In genomic region chr2:128791120-128791982, GRCh38 we compare ENCODE assay signal across 27 cellular contexts.
DNase-seq lines count a peak whose midpoint lies in the region; ATAC-seq and TF ChIP-seq lines count a peak whose summit lies in the region.
"Had no signal": no experiment of that assay in that cellular context is flagged by ENCODE, and none has a peak within 500 bp of the region (broad histone marks: within the 10 kb centered on the region; RNA-seq: fewer than 3 reads in every experiment).

No MANE protein-coding gene starts in this region.

- H3K27ac ChIP-seq in right cardiac atrium (ENCODE audit: low read length) = no peak overlapping the region
- H3K27ac ChIP-seq: adrenal gland, pancreas, SJSA1, stomach had no signal

- 79% methylated on average over 24 of the region's 24 CpGs for WGBS in right cardiac atrium

- H3K9me3 Mint-ChIP-seq in neural crest cell = peaks cover 4% of the 10 kb centered on the region
- peaks cover 31% of the 10 kb centered on the region for H3K9me3 Mint-ChIP-seq in HFFc6
- peaks cover 9% of the 10 kb centered on the region for H3K9me3 Mint-ChIP-seq in natural killer cell treated with Interleukin-12 subunit alpha and Interleukin-12 subunit beta and Interleukin-15 and Interleukin-18, amount 100 ng/mL, for 72 hours

- no peak overlapping the region for H3K4me3 ChIP-seq in right cardiac atrium (ENCODE audit: low read length)
- H3K4me3 ChIP-seq: adrenal gland, pancreas, SJSA1, stomach had no signal

- H3K36me3 Mint-ChIP-seq in neural crest cell (ENCODE audit: low read depth) (no peaks in the 10 kb centered on the region), HFFc6 (ENCODE audit: low read depth) (0 out of 2 replicates have a peak, but pooled peaks cover 8% of the 10 kb centered on the region)
- no peaks in the 10 kb centered on the region for H3K36me3 Mint-ChIP-seq in natural killer cell treated with Interleukin-12 subunit alpha and Interleukin-12 subunit beta and Interleukin-15 and Interleukin-18, amount 100 ng/mL, for 72 hours
- H3K36me3 Mint-ChIP-seq: memory B cell had no signal

- H3K27me3 Mint-ChIP-seq in neural crest cell (ENCODE audit: low read depth) = no peaks in the 10 kb centered on the region
- peaks cover 8% of the 10 kb centered on the region for H3K27me3 Mint-ChIP-seq in HFFc6 (ENCODE audit: insufficient read depth)
- H3K27me3 Mint-ChIP-seq in natural killer cell treated with Interleukin-12 subunit alpha and Interleukin-12 subunit beta and Interleukin-15 and Interleukin-18, amount 100 ng/mL, for 72 hours = peaks cover 0 to 6% of the 10 kb centered on the region in 2 donors
- H3K27me3 Mint-ChIP-seq: dendritic cell treated with granulocyte-macrophage colony-stimulating factor and Interleukin-4, amounts not matched to agents 40 ng/mL and 50 ng/mL, for 4 days had no signal

- H3K9me3 ChIP-seq in right cardiac atrium (ENCODE audit: control insufficient read depth, low read length) = no peaks in the 10 kb centered on the region
- H3K9me3 ChIP-seq: adrenal gland, BE2C, pancreas, SJSA1, stomach had no signal

- no peaks in the 10 kb centered on the region for H3K4me1 ChIP-seq in right cardiac atrium (ENCODE audit: control insufficient read depth, insufficient read depth, low read length)
- H3K4me1 ChIP-seq: adrenal gland, BE2C, pancreas, SJSA1 had no signal

- H3K27ac Mint-ChIP-seq in neural crest cell (ENCODE audit: unreplicated experiment) = peak overlapping the region; percentile 90
- no peak overlapping the region for H3K27ac Mint-ChIP-seq in HFFc6
- no peak overlapping the region for H3K27ac Mint-ChIP-seq in natural killer cell treated with Interleukin-12 subunit alpha and Interleukin-12 subunit beta and Interleukin-15 and Interleukin-18, amount 100 ng/mL, for 72 hours
- H3K27ac Mint-ChIP-seq: activated T-cell treated with anti-CD3 and anti-CD28 coated beads, Interleukin-2, amount 50 U/mL, for 72 hours; dendritic cell treated with granulocyte-macrophage colony-stimulating factor and Interleukin-4, amounts not matched to agents 40 ng/mL and 50 ng/mL, for 4 days; memory B cell had no signal

- peak; percentile 43 to 49 for ATAC-seq in right cardiac atrium
- ATAC-seq in Right ventricle myocardium inferior = no peak
- ATAC-seq in natural killer cell treated with Interleukin-12 subunit alpha and Interleukin-12 subunit beta and Interleukin-15 and Interleukin-18, amount 100 ng/mL, for 72 hours = no peak
- ATAC-seq: activated T-cell treated with anti-CD3 and anti-CD28 coated beads, Interleukin-2, amount 50 U/mL, for 72 hours; pancreas had no signal

- H3K4me1 Mint-ChIP-seq in neural crest cell (peaks cover 11% of the 10 kb centered on the region), HFFc6 (ENCODE audit: low read depth) (no peaks in the 10 kb centered on the region)
- H3K4me1 Mint-ChIP-seq in natural killer cell treated with Interleukin-12 subunit alpha and Interleukin-12 subunit beta and Interleukin-15 and Interleukin-18, amount 100 ng/mL, for 72 hours (ENCODE audit: low read depth in 2 of 2) = no peaks in the 10 kb centered on the region

- no peaks in the 10 kb centered on the region for H3K27me3 ChIP-seq in right cardiac atrium (ENCODE audit: control insufficient read depth, insufficient read depth)
- H3K27me3 ChIP-seq: adrenal gland, BE2C, pancreas had no signal

- DNase-seq in right cardiac atrium = peak in 1 of 3 donors; percentile 64
- no peak for DNase-seq in Right ventricle myocardium inferior (ENCODE audit: missing footprints)
- DNase-seq in ecto neural progenitor cell (ENCODE audit: low spot score) = peak; percentile 46
- no peak for DNase-seq in neural crest cell (ENCODE audit: low read depth, low spot score)
- no peak for DNase-seq in T-helper 9 cell
- DNase-seq in HFFc6 = no peak
- DNase-seq in GM20000 (ENCODE audit: low spot score) = no peak
- no peak for DNase-seq in natural killer cell treated with Interleukin-12 subunit alpha and Interleukin-12 subunit beta and Interleukin-15 and Interleukin-18, amount 100 ng/mL, for 72 hours (ENCODE audit: low spot score)
- DNase-seq: activated CD4-positive, alpha-beta T cell treated with anti-CD3 and anti-CD28 coated beads for 1 hour; activated naive CD4-positive, alpha-beta T cell treated with Interleukin-2 at 50 U/mL for 16 hours; activated T-cell treated with anti-CD3 and anti-CD28 coated beads, Interleukin-2, amount 50 U/mL, for 72 hours; BE2C; DND-41; kidney glomerular epithelial cell; NCI-H1048; NCI-H1694 treated with DMSO at 0.1 percent for 48 hours; NCI-H2171; NCI-H510A treated with DMSO at 0.1 percent for 48 hours; stimulated activated CD4-positive, alpha-beta T cell treated with anti-CD3 and anti-CD28 coated beads, Interleukin-15, amount 100 ng/mL, for 24 hours; stomach; T-helper 1 cell; trophoblast cell had no signal

- no peak for TF ChIP-seq CTCF in neural crest cell (conservative IDR thresholded peaks at IDR 0.05)
- no peak for TF ChIP-seq CTCF in HFFc6 (IDR thresholded peaks at IDR 0.05)
- no peak for TF ChIP-seq CTCF in GM20000 (IDR thresholded peaks at IDR 0.05; ENCODE audit: extremely low read depth, missing control alignments)

- H3K4me3 Mint-ChIP-seq in neural crest cell (no peak overlapping the region), HFFc6 (no peak overlapping the region)
- H3K4me3 Mint-ChIP-seq in natural killer cell treated with Interleukin-12 subunit alpha and Interleukin-12 subunit beta and Interleukin-15 and Interleukin-18, amount 100 ng/mL, for 72 hours = no peak overlapping the region
- H3K4me3 Mint-ChIP-seq: activated T-cell treated with anti-CD3 and anti-CD28 coated beads, Interleukin-2, amount 50 U/mL, for 72 hours; dendritic cell treated with granulocyte-macrophage colony-stimulating factor and Interleukin-4, amounts not matched to agents 40 ng/mL and 50 ng/mL, for 4 days; memory B cell had no signal

- intact Hi-C loops in right cardiac atrium (cut with DNase I) = no loop called here
- intact Hi-C loops in Right ventricle myocardium inferior (cut with DNase I) = no loop called here

Comparison
In these comparisons a context has a peak if more than half of its experiments do, and no peak if none do; other contexts are left out.
1. ATAC-seq: peak in right cardiac atrium (2 of 2); none in Right ventricle myocardium inferior (single experiment) and natural killer cell treated with Interleukin-12 subunit alpha and Interleukin-12 subunit beta and Interleukin-15 and Interleukin-18, amount 100 ng/mL, for 72 hours (0 of 2).